In the genomic region with DNA sequence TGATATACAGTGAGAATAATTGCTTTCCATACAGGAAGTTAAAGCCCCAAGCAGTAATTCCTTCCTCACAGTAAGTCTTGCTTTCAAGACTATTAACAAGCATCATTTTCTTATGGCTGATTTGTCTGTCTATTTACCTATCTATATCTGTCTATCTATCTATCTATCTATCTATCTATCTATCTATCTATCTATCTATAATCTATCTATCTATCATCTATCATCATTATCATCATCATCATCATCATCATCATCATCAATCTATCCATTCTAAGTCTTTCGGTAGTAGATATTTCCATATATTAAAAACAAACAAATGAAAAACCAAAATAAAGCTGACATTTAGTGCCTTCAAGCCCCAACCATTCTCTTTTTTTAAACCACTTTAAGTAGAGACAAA, we compare ENCODE assay signal across 24 cellular contexts.
DNase-seq lines count a peak whose midpoint lies in the region; ATAC-seq, FAIRE-seq and TF ChIP-seq lines count a peak whose summit lies in the region.
"Had no signal": no experiment of that assay in that cellular context is flagged by ENCODE, and none has a peak within 500 bp of the region (broad histone marks: within the 10 kb centered on the region; RNA-seq: fewer than 3 reads in every experiment).

No MANE protein-coding gene starts in this region.

- H3K79me1 ChIP-seq in H1 (ENCODE audit: low read depth, low read length): no peaks in the 10 kb centered on the region

- DNase-seq in left ventricle myocardium inferior (no peak), left cardiac atrium (no peak), H1 (ENCODE audit: low read depth in 1 of 2, low spot score in 2 of 2) (no peak), gastrocnemius medialis (no peak), HK-2 (ENCODE audit: unreplicated experiment) (no peak), NCI-H187 (lab: John Stamatoyannopoulos, UW) (no peak)
- no peak for DNase-seq in stimulated activated naive CD4-positive, alpha-beta T cell treated with Interleukin-2 at 50 U/mL for 16 hours (lab: John Stamatoyannopoulos, UW)
- DNase-seq: Caco-2; CD4-positive, CD25-positive, alpha-beta regulatory T cell; CD8-positive, alpha-beta T cell; DMS 273 treated with DMSO at 0.1 percent for 48 hours; DMS79; EL; GDM1 had no signal

- ATAC-seq in left cardiac atrium (no peak), gastrocnemius medialis (no peak)
- ATAC-seq: CD8-positive, alpha-beta T cell; GM12878; GM23338 had no signal

- no peak for TF ChIP-seq POLR2A in H1 (IDR thresholded peaks at IDR 0.05; ENCODE audit: control extremely low read depth in 1 of 2, low read depth in 2 of 2, low read length in 2 of 2)
- TF ChIP-seq POLR2A in gastrocnemius medialis (IDR thresholded peaks at IDR 0.05): no peak

- H3K27me3 ChIP-seq in left ventricle myocardium inferior (ENCODE audit: low read depth) (peaks cover 25% of the 10 kb centered on the region), OCI-LY3 (ENCODE audit: low read depth, low read length) (no peaks in the 10 kb centered on the region), H1 (replicated peaks in 1 of 4; ENCODE audit: control insufficient read depth in 3 of 4, extremely low read depth in 1 of 4, insufficient read depth in 3 of 4, low read length in 3 of 4) (no peaks in the 10 kb centered on the region), gastrocnemius medialis (no peaks in the 10 kb centered on the region)
- H3K27me3 ChIP-seq: BLaER1 had no signal

- TF ChIP-seq RAD21 in H1 (IDR thresholded peaks at IDR 0.05 in 1 of 2, conservative IDR thresholded peaks at IDR 0.05 in 1 of 2; ENCODE audit: low read depth in 2 of 2, low read length in 2 of 2): no peak

- no peak overlapping the region for H3K23ac ChIP-seq in H1 (ENCODE audit: insufficient read length)

- no peak overlapping the region for H4K91ac ChIP-seq in H1 (replicated peaks; ENCODE audit: insufficient read length, low read length)

- H3K18ac ChIP-seq in H1 (ENCODE audit: extremely low read depth, low read length): no peak overlapping the region

- H3K9ac ChIP-seq in OCI-LY3 (ENCODE audit: low read length) (no peak overlapping the region), H1 (replicated peaks in 1 of 4; ENCODE audit: extremely low read depth in 1 of 4, low read depth in 3 of 4, low read length in 3 of 4) (no peak overlapping the region)
- H3K9ac ChIP-seq: BLaER1 had no signal

- H3K4me1 ChIP-seq in left ventricle myocardium inferior (no peaks in the 10 kb centered on the region), OCI-LY3 (ENCODE audit: low read length) (no peaks in the 10 kb centered on the region), H1 (replicated peaks in 1 of 4; ENCODE audit: control insufficient read depth in 3 of 4, insufficient read depth in 4 of 4, low read length in 3 of 4) (no peaks in the 10 kb centered on the region), gastrocnemius medialis (no peaks in the 10 kb centered on the region)
- H3K4me1 ChIP-seq: BLaER1, HAP-1 had no signal

- no peaks in the 10 kb centered on the region for H3K79me2 ChIP-seq in OCI-LY3 (ENCODE audit: low read length)
- no peaks in the 10 kb centered on the region for H3K79me2 ChIP-seq in H1 (ENCODE audit: control insufficient read depth in 1 of 2, insufficient read depth in 2 of 2, low read length in 2 of 2)

- no peak overlapping the region for H4K8ac ChIP-seq in H1 (ENCODE audit: extremely low read depth, insufficient read depth, low read length)

- H3K36me3 ChIP-seq in left ventricle myocardium inferior: no peaks in the 10 kb centered on the region
- H3K36me3 ChIP-seq in OCI-LY3 (replicated peaks; ENCODE audit: low read depth, low read length): no peaks in the 10 kb centered on the region
- H3K36me3 ChIP-seq in H1 (ENCODE audit: control insufficient read depth in 2 of 4, insufficient read depth in 4 of 4, low read length in 3 of 4): no peaks in the 10 kb centered on the region
- H3K36me3 ChIP-seq in gastrocnemius medialis: no peaks in the 10 kb centered on the region
- H3K36me3 ChIP-seq: BLaER1, HAP-1 had no signal

- no peak overlapping the region for H2BK5ac ChIP-seq in H1 (ENCODE audit: low read depth, low read length)

- POLR2A ChIA-PET in H1 (lab: Charles Lee; ENCODE audit: partially characterized antibody): no interaction called here

- no peak overlapping the region for H2BK15ac ChIP-seq in H1 (ENCODE audit: low read length)

- H4K20me1 ChIP-seq in OCI-LY3 (ENCODE audit: insufficient read depth, low read length): no peaks in the 10 kb centered on the region
- no peaks in the 10 kb centered on the region for H4K20me1 ChIP-seq in H1 (replicated peaks in 1 of 2; ENCODE audit: control insufficient read depth in 1 of 2, insufficient read depth in 2 of 2, low read length in 2 of 2)
- H4K20me1 ChIP-seq: BLaER1 had no signal

- H4K5ac ChIP-seq in H1 (ENCODE audit: insufficient read length, low read depth, low read length): no peak overlapping the region

- no peak overlapping the region for H2BK120ac ChIP-seq in H1 (replicated peaks; ENCODE audit: low read depth, low read length)

- H3K23me2 ChIP-seq in H1 (ENCODE audit: low read depth, low read length): no peaks in the 10 kb centered on the region

- TF ChIP-seq CTCF in left ventricle myocardium inferior (IDR thresholded peaks at IDR 0.05; ENCODE audit: borderline replicate concordance): no peak
- TF ChIP-seq CTCF in OCI-LY3 (IDR thresholded peaks at IDR 0.05; ENCODE audit: low read depth, low read length): no peak
- no peak for TF ChIP-seq CTCF in H1 (IDR thresholded peaks at IDR 0.05; ENCODE audit: control extremely low read depth in 1 of 3, insufficient read depth in 1 of 3, low read depth in 1 of 3, low read length in 3 of 3)
- no peak for TF ChIP-seq CTCF in gastrocnemius medialis (IDR thresholded peaks at IDR 0.05 in 4 of 5, conservative IDR thresholded peaks at IDR 0.05 in 1 of 5)

- no peak overlapping the region for H2AK5ac ChIP-seq in H1 (ENCODE audit: low read depth, low read length)

- WGBS in H1 (ENCODE audit: extremely low coverage in 1 of 2, insufficient coverage in 1 of 2, insufficient read length in 1 of 2, insufficient replicate concordance in 2 of 2, low coverage in 1 of 2, low lambda C conversion rate in 2 of 2, missing lambda C conversion rate in 1 of 2), 2 experiments: 95% methylated on average over 1 of the region's 1 CpG; no CpG with 5 or more reads in 1 of the 2 experiments

- no peak overlapping the region for H2BK20ac ChIP-seq in H1 (ENCODE audit: low read length)

- intact Hi-C loops in left ventricle myocardium inferior (cut with micrococcal nuclease): no loop called here
- intact Hi-C loops in left cardiac atrium (cut with DNase I): no loop called here
- intact Hi-C loops in gastrocnemius medialis (cut with DNase I; ENCODE audit: low total_unique reads): no loop called here

- H3K14ac ChIP-seq in H1 (ENCODE audit: insufficient read length): no peak overlapping the region

- no peak overlapping the region for H3K4ac ChIP-seq in H1 (replicated peaks; ENCODE audit: insufficient read length, low read depth, low read length)

- peak overlapping the region; percentile 40 for H3K27ac ChIP-seq in left ventricle myocardium inferior (replicated peaks)
- H3K27ac ChIP-seq in OCI-LY3 (ENCODE audit: low read length): no peak overlapping the region
- no peak overlapping the region for H3K27ac ChIP-seq in H1 (ENCODE audit: low read depth, low read length)
- peak overlapping the region; percentile 29 to 37 (median 34) for H3K27ac ChIP-seq in gastrocnemius medialis
- H3K27ac ChIP-seq: 22Rv1, BLaER1, C4-2B had no signal

- no peak overlapping the region for H3K56ac ChIP-seq in H1 (replicated peaks; ENCODE audit: insufficient read length, low read depth, low read length)

- H3K4me2 ChIP-seq in OCI-LY3 (ENCODE audit: low read length) (no peak overlapping the region), H1 (ENCODE audit: insufficient read depth in 1 of 2, low read depth in 2 of 2, low read length in 2 of 2) (no peak overlapping the region)
- H3K4me2 ChIP-seq: BLaER1, GM23338 had no signal

- no peak overlapping the region for H2BK12ac ChIP-seq in H1 (ENCODE audit: low read depth, low read length)

- H3K9me3 ChIP-seq in left ventricle myocardium inferior (replicated peaks): no peaks in the 10 kb centered on the region
- H3K9me3 ChIP-seq in OCI-LY3 (ENCODE audit: insufficient read depth, low read length): no peaks in the 10 kb centered on the region
- H3K9me3 ChIP-seq in H1 (ENCODE audit: insufficient read depth in 2 of 2, low read depth in 1 of 2, low read length in 1 of 2): no peaks in the 10 kb centered on the region
- H3K9me3 ChIP-seq in gastrocnemius medialis: no peaks in the 10 kb centered on the region
- H3K9me3 ChIP-seq: BLaER1, HAP-1 had no signal

- TF ChIP-seq EP300 in H1 (IDR thresholded peaks at IDR 0.05; ENCODE audit: borderline replicate concordance in 1 of 2, low read depth in 2 of 2, low read length in 2 of 2): no peak

- in situ Hi-C loops in gastrocnemius medialis (cut with MboI; ENCODE audit: low sequenced_read_pairs in 4 of 4): no loop called here

- H2AFZ ChIP-seq in OCI-LY3 (ENCODE audit: low read depth, low read length) (peak overlapping the region; percentile 65), H1 (ENCODE audit: low read length) (peak overlapping the region; percentile 34; the same call in 1 of the 2 replicates)

- H3K4me3 ChIP-seq in left ventricle myocardium inferior: no peak overlapping the region
- H3K4me3 ChIP-seq in OCI-LY3 (ENCODE audit: low read length): no peak overlapping the region
- no peak overlapping the region for H3K4me3 ChIP-seq in H1 (ENCODE audit: extremely low read depth in 1 of 4, insufficient read depth in 2 of 4, low read depth in 3 of 4, low read length in 4 of 4)
- no peak overlapping the region for H3K4me3 ChIP-seq in gastrocnemius medialis
- H3K4me3 ChIP-seq: BLaER1, GM12878, GM23338, HAP-1 had no signal

- no peak for FAIRE-seq in H1 (lab: Jason Lieb, UNC)
- FAIRE-seq: A204.1, D721Med, GM12878, H54 had no signal

- CTCF ChIA-PET in H1 (lab: Charles Lee; ENCODE audit: partially characterized antibody): no interaction called here

TF ChIP-seq in H1, 55 proteins besides CTCF, POLR2A, EP300 and RAD21:
- no peak for TF ChIP-seq CHD1 (IDR thresholded peaks at IDR 0.05; ENCODE audit: low read depth, low read length)
- TF ChIP-seq FOSL1 (IDR thresholded peaks at IDR 0.05; ENCODE audit: insufficient read depth, low read depth, low read length): no peak
TF ChIP-seq in H1: peak in this region for 0.

Comparison
In these comparisons a context has a peak if more than half of its experiments do, and no peak if none do; other contexts are left out.
1. H3K27ac ChIP-seq: peak in left ventricle myocardium inferior (single experiment) and gastrocnemius medialis (4 of 4); none in OCI-LY3 (single experiment) and H1 (single experiment).